Comparison of ENCODE assay signal across 21 cellular contexts in the genomic region with DNA sequence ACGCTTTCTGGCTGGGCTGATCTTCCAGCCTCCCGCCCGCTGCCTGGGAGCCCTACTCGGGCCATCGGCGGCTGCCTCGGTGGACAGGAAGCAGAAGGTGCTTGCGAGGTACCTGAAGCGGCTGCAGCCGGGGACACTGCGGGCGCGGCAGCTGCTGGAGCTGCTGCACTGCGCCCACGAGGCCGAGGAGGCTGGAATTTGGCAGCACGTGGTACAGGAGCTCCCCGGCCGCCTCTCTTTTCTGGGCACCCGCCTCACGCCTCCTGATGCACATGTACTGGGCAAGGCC.
"Had no signal": no experiment of that assay in that cellular context is flagged by ENCODE, and none has a peak within 500 bp of the region (broad histone marks: within the 10 kb centered on the region; RNA-seq: fewer than 3 reads in every experiment).

No MANE protein-coding gene starts in this region.

- ATAC-seq: left colon; stimulated activated naive CD8-positive, alpha-beta T cell treated with anti-CD3 and anti-CD28 coated beads, Interleukin-15, Interleukin-2, amounts not matched to agents 100 U/mL and 50 U/mL, for 24 hours had no signal

- H3K4me1 ChIP-seq: parathyroid adenoma, prostate gland, right lobe of liver, suprapubic skin, uterus had no signal

- H3K9me3 Mint-ChIP-seq: naive B cell had no signal

- H3K27me3 ChIP-seq: dorsolateral prefrontal cortex, heart left ventricle, right lobe of liver, suprapubic skin, thyroid gland, upper lobe of left lung, uterus had no signal

- H3K4me1 Mint-ChIP-seq: nephron had no signal

- H3K4me3 Mint-ChIP-seq: nephron had no signal

- H3K27ac ChIP-seq: coronary artery, parathyroid adenoma, prostate gland, right lobe of liver, suprapubic skin, uterus had no signal

- H3K4me3 ChIP-seq: coronary artery, dorsolateral prefrontal cortex, heart left ventricle, prostate gland, right lobe of liver, suprapubic skin, thyroid gland, upper lobe of left lung, uterus had no signal

- H3K9ac ChIP-seq: parathyroid adenoma had no signal

- DNase-seq: effector CD8-positive, alpha-beta T cell; foreskin melanocyte; hippocampal formation; left colon; mesendoderm; naive B cell; right lobe of liver; stimulated activated CD4-positive, alpha-beta T cell treated with anti-CD3 and anti-CD28 coated beads, Interleukin-15, amount 100 ng/mL, for 24 hours; stimulated activated CD4-positive, alpha-beta T cell treated with anti-CD3 and anti-CD28 coated beads, Interleukin-1b, Interleukin-23, amount 100 ng/mL, for 48 hours; stimulated activated CD4-positive, alpha-beta T cell treated with anti-CD3 and anti-CD28 coated beads, Interleukin-4, amount 100 ng/mL, for 24 hours; stimulated activated naive CD8-positive, alpha-beta T cell treated with anti-CD3 and anti-CD28 coated beads, Interleukin-15, Interleukin-2, amounts not matched to agents 100 U/mL and 50 U/mL, for 24 hours; uterus had no signal

- H3K79me2 ChIP-seq: parathyroid adenoma had no signal

- H3K27ac Mint-ChIP-seq: nephron had no signal

- H3K27me3 Mint-ChIP-seq: naive B cell had no signal

- H2AFZ ChIP-seq: parathyroid adenoma had no signal
